In genomic region chr3:154241496-154241895, GRCh38 we compare ENCODE assay signal across 26 cellular contexts.
"Had no signal": no experiment of that assay in that cellular context is flagged by ENCODE, and none has a peak within 500 bp of the region (broad histone marks: within the 10 kb centered on the region; RNA-seq: fewer than 3 reads in every experiment).

No MANE protein-coding gene starts in this region.

- H3K4me1 Mint-ChIP-seq: stimulated activated naive CD8-positive, alpha-beta T cell treated with anti-CD3 and anti-CD28 coated beads, Interleukin-15, amount 100 ng/mL, for 72 hours had no signal

- H3K9me3 ChIP-seq: gastrocnemius medialis, heart left ventricle, left lung, prostate gland, right atrium auricular region, suprapubic skin, thyroid gland, upper lobe of left lung had no signal

- H3K27me3 ChIP-seq: gastrocnemius medialis, heart left ventricle, hepatocyte, left lung, right atrium auricular region, suprapubic skin, thyroid gland, upper lobe of left lung had no signal

- H3K27ac Mint-ChIP-seq: effector memory CD8-positive, alpha-beta T cell; naive thymus-derived CD4-positive, alpha-beta T cell; stimulated activated naive CD8-positive, alpha-beta T cell treated with anti-CD3 and anti-CD28 coated beads, Interleukin-15, amount 100 ng/mL, for 72 hours had no signal

- DNase-seq: cortex of kidney; effector memory CD8-positive, alpha-beta T cell; foreskin fibroblast; gastrocnemius medialis; heart left ventricle; left cardiac atrium; left lung; mesenchymal stem cell; midbrain; naive thymus-derived CD4-positive, alpha-beta T cell; nucleus accumbens; stimulated activated CD4-positive, alpha-beta T cell treated with anti-CD3 and anti-CD28 coated beads, Interleukin-12 subunit alpha, Interleukin-12 subunit beta, amount 100 ng/mL, for 4 hours; stimulated activated CD4-positive, alpha-beta T cell treated with anti-CD3 and anti-CD28 coated beads, Interleukin-1b, Interleukin-23, amount 100 ng/mL, for 48 hours; stimulated activated CD4-positive, alpha-beta T cell treated with anti-CD3 and anti-CD28 coated beads, Interleukin-4, amount 100 ng/mL, for 1 hour; stimulated activated CD8-positive, alpha-beta memory T cell treated with anti-CD3 and anti-CD28 coated beads, Interleukin-4, amount 100 ng/mL, for 48 hours; stimulated activated naive CD4-positive, alpha-beta T cell; stimulated activated naive CD8-positive, alpha-beta T cell treated with anti-CD3 and anti-CD28 coated beads, Interleukin-15, amount 100 ng/mL, for 72 hours; thyroid gland; upper lobe of left lung had no signal

- H3K4me3 Mint-ChIP-seq: effector memory CD8-positive, alpha-beta T cell; naive thymus-derived CD4-positive, alpha-beta T cell; nephron; stimulated activated naive CD8-positive, alpha-beta T cell treated with anti-CD3 and anti-CD28 coated beads, Interleukin-15, amount 100 ng/mL, for 72 hours had no signal

- H3K27ac ChIP-seq: gastrocnemius medialis, hepatocyte, left lung, prostate gland, suprapubic skin, thyroid gland had no signal

- H3K4me1 ChIP-seq: prostate gland, thyroid gland had no signal

- H3K9me3 Mint-ChIP-seq: effector memory CD8-positive, alpha-beta T cell; nephron had no signal

- H3K36me3 ChIP-seq: gastrocnemius medialis, left lung, prostate gland, right atrium auricular region had no signal

- H3K4me3 ChIP-seq: gastrocnemius medialis, heart left ventricle, hepatocyte, left lung, prostate gland, right atrium auricular region, smooth muscle cell, suprapubic skin, thyroid gland, upper lobe of left lung had no signal

- ATAC-seq: effector memory CD8-positive, alpha-beta T cell; gastrocnemius medialis; heart left ventricle; left cardiac atrium; left lung; naive thymus-derived CD4-positive, alpha-beta T cell; sciatic nerve; stimulated activated naive CD8-positive, alpha-beta T cell treated with anti-CD3 and anti-CD28 coated beads, Interleukin-15, amount 100 ng/mL, for 72 hours had no signal
